Comparison of ENCODE assay signal across 1 cellular context in the genomic region with DNA sequence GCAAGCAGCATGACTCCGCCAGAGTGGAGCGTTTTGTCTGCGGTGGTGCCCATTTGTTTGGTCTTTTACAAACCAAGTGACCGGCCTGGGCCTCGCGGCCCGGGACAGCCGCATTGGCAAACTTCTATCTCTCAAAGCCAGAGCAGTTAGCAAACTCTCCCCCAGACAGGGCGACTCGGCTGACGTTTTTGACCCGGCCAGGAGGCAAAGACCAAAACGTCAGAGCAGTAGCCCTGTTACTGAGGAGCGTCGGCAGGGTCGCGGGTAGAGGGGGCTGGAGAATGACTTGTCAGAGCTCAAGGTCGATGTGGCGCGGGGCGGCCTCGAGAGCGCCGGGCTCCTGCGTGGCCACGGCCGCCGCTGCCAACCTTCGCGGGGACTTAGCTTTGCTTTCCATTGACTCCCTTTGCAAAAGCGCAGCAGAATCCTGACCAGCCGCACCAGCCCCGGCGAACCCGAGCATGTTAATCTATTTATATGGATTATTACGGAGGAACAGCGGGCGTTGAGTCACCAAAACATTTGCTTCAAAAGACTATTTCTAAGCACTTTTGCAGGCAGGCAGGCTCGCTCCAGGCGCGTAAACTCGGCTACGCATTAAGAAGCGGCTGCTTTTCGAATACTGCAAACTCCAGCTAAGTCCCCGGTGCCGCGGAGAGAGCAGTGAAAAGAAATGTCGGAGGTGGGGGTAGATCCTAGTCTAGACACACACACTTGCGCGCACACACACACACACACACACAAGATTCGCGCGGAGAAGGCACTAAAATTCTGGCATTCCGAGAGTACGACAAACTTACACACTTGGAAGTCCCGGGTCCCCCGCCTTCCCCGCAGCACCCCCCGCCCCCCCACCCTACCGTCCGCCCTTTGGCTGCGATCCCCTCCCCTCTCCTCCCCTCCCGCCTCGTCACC.
TF ChIP-seq lines count a peak whose summit lies in the region.

No MANE protein-coding gene starts in this region.

TF ChIP-seq in HepG2, 621 proteins besides CTCF, POLR2A, EP300 and RAD21 (continued from another document and continues in another):
- TF ChIP-seq, protein P1, sequence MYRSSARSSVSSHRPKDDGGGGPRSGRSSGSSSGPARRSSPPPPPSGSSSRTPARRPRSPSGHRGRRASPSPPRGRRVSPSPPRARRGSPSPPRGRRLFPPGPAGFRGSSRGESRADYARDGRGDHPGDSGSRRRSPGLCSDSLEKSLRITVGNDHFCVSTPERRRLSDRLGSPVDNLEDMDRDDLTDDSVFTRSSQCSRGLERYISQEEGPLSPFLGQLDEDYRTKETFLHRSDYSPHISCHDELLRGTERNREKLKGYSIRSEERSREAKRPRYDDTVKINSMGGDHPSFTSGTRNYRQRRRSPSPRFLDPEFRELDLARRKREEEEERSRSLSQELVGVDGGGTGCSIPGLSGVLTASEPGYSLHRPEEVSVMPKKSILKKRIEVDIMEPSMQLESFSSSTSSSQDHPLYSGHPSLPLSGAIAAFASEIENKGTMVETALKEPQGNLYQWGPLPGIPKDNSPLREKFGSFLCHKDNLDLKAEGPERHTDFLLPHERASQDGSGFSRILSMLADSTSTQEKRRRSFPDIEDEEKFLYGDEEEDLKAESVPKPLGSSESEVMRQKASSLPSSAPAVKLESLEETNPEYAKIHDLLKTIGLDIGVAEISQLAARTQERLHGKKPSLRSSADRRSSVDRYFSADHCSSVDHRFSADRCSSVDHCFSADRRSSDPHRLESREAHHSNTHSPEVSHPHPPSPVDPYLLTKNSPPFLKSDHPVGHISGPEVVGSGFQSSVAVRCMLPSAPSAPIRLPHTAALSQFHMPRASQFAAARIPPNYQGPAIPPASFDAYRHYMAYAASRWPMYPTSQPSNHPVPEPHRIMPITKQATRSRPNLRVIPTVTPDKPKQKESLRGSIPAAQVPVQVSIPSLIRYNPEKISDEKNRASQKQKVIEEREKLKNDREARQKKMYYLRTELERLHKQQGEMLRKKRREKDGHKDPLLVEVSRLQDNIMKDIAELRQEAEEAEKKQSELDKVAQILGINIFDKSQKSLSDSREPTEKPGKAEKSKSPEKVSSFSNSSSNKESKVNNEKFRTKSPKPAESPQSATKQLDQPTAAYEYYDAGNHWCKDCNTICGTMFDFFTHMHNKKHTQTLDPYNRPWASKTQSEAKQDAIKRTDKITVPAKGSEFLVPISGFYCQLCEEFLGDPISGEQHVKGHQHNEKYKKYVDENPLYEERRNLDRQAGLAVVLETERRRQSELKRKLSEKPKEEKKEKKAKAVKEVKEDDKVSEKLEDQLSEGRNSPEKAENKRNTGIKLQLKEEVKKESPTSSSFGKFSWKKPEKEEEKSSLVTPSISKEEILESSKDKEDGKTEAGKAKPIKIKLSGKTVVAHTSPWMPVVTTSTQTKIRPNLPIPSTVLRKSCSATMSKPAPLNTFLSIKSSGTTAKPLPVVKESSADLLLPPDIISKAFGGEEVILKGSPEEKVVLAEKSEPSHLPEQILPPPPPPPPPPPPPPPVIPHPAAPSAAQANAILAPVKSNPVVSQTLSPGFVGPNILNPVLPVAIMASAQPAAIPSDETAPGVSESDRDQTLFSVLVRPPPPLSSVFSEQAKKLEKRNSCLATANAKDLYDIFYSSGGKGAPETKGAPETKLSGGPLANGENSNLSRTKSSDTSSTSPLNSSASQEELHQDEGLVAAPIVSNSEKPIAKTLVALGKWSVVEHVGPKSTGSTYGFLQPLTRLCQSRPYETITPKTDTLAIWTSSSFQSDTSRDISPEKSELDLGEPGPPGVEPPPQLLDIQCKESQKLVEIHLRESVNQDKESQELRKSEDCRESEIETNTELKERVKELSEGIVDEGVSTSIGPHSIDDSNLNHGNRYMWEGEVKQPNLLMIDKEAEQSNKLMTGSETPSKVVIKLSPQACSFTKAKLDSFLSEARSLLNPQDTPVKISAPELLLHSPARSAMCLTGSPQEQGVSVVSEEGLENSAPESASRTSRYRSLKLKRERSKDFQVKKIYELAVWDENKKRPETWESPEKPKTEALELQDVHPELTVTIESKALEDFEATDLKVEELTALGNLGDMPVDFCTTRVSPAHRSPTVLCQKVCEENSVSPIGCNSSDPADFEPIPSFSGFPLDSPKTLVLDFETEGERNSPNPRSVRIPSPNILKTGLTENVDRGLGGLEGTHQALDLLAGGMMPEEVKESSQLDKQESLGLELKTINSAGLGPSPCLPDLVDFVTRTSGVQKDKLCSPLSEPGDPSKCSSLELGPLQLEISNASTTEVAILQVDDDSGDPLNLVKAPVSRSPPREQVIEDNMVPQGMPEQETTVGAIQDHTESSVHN (CRISPR knock-in tag; IDR thresholded peaks at IDR 0.05), result peak; percentile 58; the same call in 1 of the 2 replicates
- TF ChIP-seq CBX2 (IDR thresholded peaks at IDR 0.05; ENCODE audit: low read depth, low read length) (no peak), CBX2 (CRISPR knock-in tag; IDR thresholded peaks at IDR 0.05; ENCODE audit: low read depth) (peak; percentile 64; the same call in 1 of the 2 replicates), ZKSCAN8 (CRISPR knock-in tag; IDR thresholded peaks at IDR 0.05; ENCODE audit: borderline replicate concordance) (0 out of 2 replicates have a peak, but pooled peaks have one; percentile 28), MEIS1 (CRISPR knock-in tag; IDR thresholded peaks at IDR 0.05; ENCODE audit: borderline replicate concordance) (0 out of 2 replicates have a peak, but pooled peaks have one; percentile 63), TEAD3 (CRISPR knock-in tag; optimal IDR thresholded peaks at IDR 0.05; ENCODE audit: borderline replicate concordance) (peak; percentile 8), POLR2AphosphoS5 (IDR thresholded peaks at IDR 0.05; ENCODE audit: low read depth, low read length) (peak; percentile 31; the same call in 1 of the 2 replicates), TBL1XR1 (IDR thresholded peaks at IDR 0.05; ENCODE audit: borderline replicate concordance, low read length, partially characterized antibody) (no peak), CREM (IDR thresholded peaks at IDR 0.05) (0 out of 2 replicates have a peak, but pooled peaks have one; percentile 50), CREM (CRISPR knock-in tag; IDR thresholded peaks at IDR 0.05) (no peak), CBX5 (CRISPR knock-in tag; IDR thresholded peaks at IDR 0.05; ENCODE audit: borderline replicate concordance) (peak; percentile 75; the same call in 1 of the 2 replicates), PLRG1 (conservative IDR thresholded peaks at IDR 0.05) (no peak), SETDB1 (CRISPR knock-in tag; IDR thresholded peaks at IDR 0.05; ENCODE audit: borderline replicate concordance) (no peak)
- TF ChIP-seq, protein P2, sequence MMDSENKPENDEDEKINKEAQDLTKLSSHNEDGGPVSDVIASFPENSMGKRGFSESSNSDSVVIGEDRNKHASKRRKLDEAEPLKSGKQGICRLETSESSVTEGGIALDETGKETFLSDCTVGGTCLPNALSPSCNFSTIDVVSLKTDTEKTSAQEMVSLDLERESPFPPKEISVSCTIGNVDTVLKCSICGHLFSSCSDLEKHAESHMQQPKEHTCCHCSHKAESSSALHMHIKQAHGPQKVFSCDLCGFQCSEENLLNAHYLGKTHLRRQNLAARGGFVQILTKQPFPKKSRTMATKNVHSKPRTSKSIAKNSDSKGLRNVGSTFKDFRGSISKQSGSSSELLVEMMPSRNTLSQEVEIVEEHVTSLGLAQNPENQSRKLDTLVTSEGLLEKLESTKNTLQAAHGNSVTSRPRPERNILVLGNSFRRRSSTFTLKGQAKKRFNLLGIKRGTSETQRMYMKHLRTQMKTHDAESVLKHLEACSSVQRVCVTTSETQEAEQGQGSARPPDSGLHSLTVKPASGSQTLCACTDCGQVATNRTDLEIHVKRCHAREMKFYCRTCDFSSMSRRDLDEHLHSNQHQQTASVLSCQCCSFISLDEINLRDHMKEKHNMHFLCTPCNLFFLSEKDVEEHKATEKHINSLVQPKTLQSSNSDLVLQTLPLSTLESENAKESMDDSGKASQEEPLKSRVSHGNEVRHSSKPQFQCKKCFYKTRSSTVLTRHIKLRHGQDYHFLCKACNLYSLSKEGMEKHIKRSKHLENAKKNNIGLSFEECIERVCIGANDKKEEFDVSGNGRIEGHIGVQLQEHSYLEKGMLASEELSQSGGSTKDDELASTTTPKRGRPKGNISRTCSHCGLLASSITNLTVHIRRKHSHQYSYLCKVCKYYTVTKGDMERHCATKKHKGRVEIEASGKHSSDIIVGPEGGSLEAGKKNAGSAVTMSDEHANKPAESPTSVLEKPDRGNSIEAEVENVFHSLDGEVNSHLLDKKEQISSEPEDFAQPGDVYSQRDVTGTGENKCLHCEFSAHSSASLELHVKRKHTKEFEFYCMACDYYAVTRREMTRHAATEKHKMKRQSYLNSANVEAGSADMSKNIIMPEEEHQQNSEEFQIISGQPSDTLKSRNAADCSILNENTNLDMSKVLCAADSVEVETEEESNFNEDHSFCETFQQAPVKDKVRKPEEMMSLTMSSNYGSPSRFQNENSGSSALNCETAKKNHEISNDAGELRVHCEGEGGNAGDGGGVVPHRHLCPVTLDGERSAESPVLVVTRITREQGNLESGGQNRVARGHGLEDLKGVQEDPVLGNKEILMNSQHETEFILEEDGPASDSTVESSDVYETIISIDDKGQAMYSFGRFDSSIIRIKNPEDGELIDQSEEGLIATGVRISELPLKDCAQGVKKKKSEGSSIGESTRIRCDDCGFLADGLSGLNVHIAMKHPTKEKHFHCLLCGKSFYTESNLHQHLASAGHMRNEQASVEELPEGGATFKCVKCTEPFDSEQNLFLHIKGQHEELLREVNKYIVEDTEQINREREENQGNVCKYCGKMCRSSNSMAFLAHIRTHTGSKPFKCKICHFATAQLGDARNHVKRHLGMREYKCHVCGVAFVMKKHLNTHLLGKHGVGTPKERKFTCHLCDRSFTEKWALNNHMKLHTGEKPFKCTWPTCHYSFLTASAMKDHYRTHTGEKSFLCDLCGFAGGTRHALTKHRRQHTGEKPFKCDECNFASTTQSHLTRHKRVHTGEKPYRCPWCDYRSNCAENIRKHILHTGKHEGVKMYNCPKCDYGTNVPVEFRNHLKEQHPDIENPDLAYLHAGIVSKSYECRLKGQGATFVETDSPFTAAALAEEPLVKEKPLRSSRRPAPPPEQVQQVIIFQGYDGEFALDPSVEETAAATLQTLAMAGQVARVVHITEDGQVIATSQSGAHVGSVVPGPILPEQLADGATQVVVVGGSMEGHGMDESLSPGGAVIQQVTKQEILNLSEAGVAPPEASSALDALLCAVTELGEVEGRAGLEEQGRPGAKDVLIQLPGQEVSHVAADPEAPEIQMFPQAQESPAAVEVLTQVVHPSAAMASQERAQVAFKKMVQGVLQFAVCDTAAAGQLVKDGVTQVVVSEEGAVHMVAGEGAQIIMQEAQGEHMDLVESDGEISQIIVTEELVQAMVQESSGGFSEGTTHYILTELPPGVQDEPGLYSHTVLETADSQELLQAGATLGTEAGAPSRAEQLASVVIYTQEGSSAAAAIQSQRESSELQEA (CRISPR knock-in tag; IDR thresholded peaks at IDR 0.05; ENCODE audit: not compliant biosample characterization), result peak; percentile 78
- TF ChIP-seq, protein P3, sequence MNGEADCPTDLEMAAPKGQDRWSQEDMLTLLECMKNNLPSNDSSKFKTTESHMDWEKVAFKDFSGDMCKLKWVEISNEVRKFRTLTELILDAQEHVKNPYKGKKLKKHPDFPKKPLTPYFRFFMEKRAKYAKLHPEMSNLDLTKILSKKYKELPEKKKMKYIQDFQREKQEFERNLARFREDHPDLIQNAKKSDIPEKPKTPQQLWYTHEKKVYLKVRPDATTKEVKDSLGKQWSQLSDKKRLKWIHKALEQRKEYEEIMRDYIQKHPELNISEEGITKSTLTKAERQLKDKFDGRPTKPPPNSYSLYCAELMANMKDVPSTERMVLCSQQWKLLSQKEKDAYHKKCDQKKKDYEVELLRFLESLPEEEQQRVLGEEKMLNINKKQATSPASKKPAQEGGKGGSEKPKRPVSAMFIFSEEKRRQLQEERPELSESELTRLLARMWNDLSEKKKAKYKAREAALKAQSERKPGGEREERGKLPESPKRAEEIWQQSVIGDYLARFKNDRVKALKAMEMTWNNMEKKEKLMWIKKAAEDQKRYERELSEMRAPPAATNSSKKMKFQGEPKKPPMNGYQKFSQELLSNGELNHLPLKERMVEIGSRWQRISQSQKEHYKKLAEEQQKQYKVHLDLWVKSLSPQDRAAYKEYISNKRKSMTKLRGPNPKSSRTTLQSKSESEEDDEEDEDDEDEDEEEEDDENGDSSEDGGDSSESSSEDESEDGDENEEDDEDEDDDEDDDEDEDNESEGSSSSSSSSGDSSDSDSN (CRISPR knock-in tag; IDR thresholded peaks at IDR 0.05), result peak; percentile 83
- TF ChIP-seq, protein P4, sequence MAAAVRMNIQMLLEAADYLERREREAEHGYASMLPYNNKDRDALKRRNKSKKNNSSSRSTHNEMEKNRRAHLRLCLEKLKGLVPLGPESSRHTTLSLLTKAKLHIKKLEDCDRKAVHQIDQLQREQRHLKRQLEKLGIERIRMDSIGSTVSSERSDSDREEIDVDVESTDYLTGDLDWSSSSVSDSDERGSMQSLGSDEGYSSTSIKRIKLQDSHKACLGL (CRISPR knock-in tag; IDR thresholded peaks at IDR 0.05), result peak; percentile 32; the same call in 1 of the 2 replicates
- TF ChIP-seq, protein P5, sequence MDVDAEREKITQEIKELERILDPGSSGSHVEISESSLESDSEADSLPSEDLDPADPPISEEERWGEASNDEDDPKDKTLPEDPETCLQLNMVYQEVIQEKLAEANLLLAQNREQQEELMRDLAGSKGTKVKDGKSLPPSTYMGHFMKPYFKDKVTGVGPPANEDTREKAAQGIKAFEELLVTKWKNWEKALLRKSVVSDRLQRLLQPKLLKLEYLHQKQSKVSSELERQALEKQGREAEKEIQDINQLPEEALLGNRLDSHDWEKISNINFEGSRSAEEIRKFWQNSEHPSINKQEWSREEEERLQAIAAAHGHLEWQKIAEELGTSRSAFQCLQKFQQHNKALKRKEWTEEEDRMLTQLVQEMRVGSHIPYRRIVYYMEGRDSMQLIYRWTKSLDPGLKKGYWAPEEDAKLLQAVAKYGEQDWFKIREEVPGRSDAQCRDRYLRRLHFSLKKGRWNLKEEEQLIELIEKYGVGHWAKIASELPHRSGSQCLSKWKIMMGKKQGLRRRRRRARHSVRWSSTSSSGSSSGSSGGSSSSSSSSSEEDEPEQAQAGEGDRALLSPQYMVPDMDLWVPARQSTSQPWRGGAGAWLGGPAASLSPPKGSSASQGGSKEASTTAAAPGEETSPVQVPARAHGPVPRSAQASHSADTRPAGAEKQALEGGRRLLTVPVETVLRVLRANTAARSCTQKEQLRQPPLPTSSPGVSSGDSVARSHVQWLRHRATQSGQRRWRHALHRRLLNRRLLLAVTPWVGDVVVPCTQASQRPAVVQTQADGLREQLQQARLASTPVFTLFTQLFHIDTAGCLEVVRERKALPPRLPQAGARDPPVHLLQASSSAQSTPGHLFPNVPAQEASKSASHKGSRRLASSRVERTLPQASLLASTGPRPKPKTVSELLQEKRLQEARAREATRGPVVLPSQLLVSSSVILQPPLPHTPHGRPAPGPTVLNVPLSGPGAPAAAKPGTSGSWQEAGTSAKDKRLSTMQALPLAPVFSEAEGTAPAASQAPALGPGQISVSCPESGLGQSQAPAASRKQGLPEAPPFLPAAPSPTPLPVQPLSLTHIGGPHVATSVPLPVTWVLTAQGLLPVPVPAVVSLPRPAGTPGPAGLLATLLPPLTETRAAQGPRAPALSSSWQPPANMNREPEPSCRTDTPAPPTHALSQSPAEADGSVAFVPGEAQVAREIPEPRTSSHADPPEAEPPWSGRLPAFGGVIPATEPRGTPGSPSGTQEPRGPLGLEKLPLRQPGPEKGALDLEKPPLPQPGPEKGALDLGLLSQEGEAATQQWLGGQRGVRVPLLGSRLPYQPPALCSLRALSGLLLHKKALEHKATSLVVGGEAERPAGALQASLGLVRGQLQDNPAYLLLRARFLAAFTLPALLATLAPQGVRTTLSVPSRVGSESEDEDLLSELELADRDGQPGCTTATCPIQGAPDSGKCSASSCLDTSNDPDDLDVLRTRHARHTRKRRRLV (CRISPR knock-in tag; IDR thresholded peaks at IDR 0.05), result 0 out of 2 replicates have a peak, but pooled peaks have one; percentile 28
